Comparison of ENCODE assay signal across 11 cellular contexts in genomic region chr2:28137221-28137620, GRCh38.
DNase-seq lines count a peak whose midpoint lies in the region; ATAC-seq and TF ChIP-seq lines count a peak whose summit lies in the region.
"Had no signal": no experiment of that assay in that cellular context is flagged by ENCODE, and none has a peak within 500 bp of the region (broad histone marks: within the 10 kb centered on the region; RNA-seq: fewer than 3 reads in every experiment).

No MANE protein-coding gene starts in this region.

- H3K4me3 Mint-ChIP-seq in chondrocyte (ENCODE audit: unreplicated experiment) = no peak overlapping the region
- H3K4me3 Mint-ChIP-seq in nephron = peak overlapping the region in 1 of 3 experiments; percentile 1

- H3K27me3 Mint-ChIP-seq in chondrocyte (ENCODE audit: low read depth) (no peaks in the 10 kb centered on the region), nephron (ENCODE audit: low read depth) (no peaks in the 10 kb centered on the region)

- H3K36me3 Mint-ChIP-seq in chondrocyte (ENCODE audit: low read depth) (peaks cover 4% of the 10 kb centered on the region), nephron (ENCODE audit: low read depth) (peaks cover 8% of the 10 kb centered on the region)

- H3K27ac Mint-ChIP-seq in chondrocyte (ENCODE audit: unreplicated experiment) = peak overlapping the region; percentile 68
- peak overlapping the region; percentile 86 to 88 (median 87) for H3K27ac Mint-ChIP-seq in nephron

- H3K9me3 Mint-ChIP-seq in chondrocyte (ENCODE audit: low read depth) (no peaks in the 10 kb centered on the region), nephron (no peaks in the 10 kb centered on the region)

- no peak overlapping the region for H3K4me3 ChIP-seq in AG09309 (ENCODE audit: control insufficient read depth, low read depth, low read length)

- peak; percentile 88 for DNase-seq in AG09309 (ENCODE audit: low read depth)
- peak; percentile 80 for DNase-seq in M059J (ENCODE audit: low read depth)
- DNase-seq in chondrocyte (ENCODE audit: low spot score) = no peak
- DNase-seq in AML-193 (lab: John Stamatoyannopoulos, UW) = no peak
- no peak for DNase-seq in SKM-1 treated with dmso at 0.1 percent for 144 hours (lab: John Stamatoyannopoulos, UW; ENCODE audit: unreplicated experiment)
- DNase-seq in activated CD4-positive, alpha-beta T cell treated with anti-CD3 and anti-CD28 coated beads, Interleukin-2, amount 50 U/mL, for 4 hours = no peak
- DNase-seq: activated naive CD4-positive, alpha-beta T cell treated with Interleukin-2 at 50 U/mL for 16 hours; DMS53; head of caudate nucleus had no signal

- peaks cover 49% of the 10 kb centered on the region for H3K4me1 Mint-ChIP-seq in chondrocyte (ENCODE audit: low read depth)
- peaks cover 59% of the 10 kb centered on the region for H3K4me1 Mint-ChIP-seq in nephron

- TF ChIP-seq CTCF in AG09309 (IDR thresholded peaks at IDR 0.05; ENCODE audit: control insufficient read depth, insufficient read depth, low read depth, low read length, missing control alignments) (no peak), chondrocyte (IDR thresholded peaks at IDR 0.05) (no peak), nephron (IDR thresholded peaks at IDR 0.05; ENCODE audit: unreplicated experiment in 3 of 3) (no peak)

- no peak for ATAC-seq in GM18502 (IDR thresholded peaks at IDR 0.05; ENCODE audit: poor library complexity, unreplicated experiment)

Comparison
In these comparisons a context has a peak if more than half of its experiments do, and no peak if none do; other contexts are left out.
1. DNase-seq: peak in AG09309 (single experiment) and M059J (single experiment); none in chondrocyte (single experiment), AML-193 (0 of 2), SKM-1 treated with dmso at 0.1 percent for 144 hours (single experiment) and activated CD4-positive, alpha-beta T cell treated with anti-CD3 and anti-CD28 coated beads, Interleukin-2, amount 50 U/mL, for 4 hours (0 of 2).